Comparison of ENCODE assay signal across 9 cellular contexts in the genomic region with DNA sequence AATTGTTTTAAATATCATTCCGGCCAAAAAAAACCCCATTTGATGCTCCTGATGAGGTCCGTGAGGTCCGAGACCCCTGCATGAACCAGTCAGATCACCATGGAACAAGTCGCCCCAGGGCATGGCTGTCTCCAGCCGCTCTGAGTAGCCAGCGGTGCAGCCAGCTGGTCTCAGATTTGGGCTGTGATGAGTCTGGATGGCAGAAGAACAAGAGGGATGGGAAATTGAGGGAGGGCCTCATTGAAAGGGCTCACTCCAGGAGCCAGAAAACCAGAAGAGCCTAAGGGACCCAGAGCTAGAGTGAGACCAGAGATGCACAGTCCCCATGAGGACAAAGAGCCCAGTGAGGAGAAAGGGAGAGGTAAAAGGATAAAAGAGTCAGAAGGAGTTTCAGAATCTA.
A peak's percentile ranks its signal among the peaks of the same experiment; 100 is the strongest.
DNase-seq lines count a peak whose midpoint lies in the region; ATAC-seq and TF ChIP-seq lines count a peak whose summit lies in the region.
"Had no signal": no experiment of that assay in that cellular context is flagged by ENCODE, and none has a peak within 500 bp of the region (broad histone marks: within the 10 kb centered on the region; RNA-seq: fewer than 3 reads in every experiment).

No MANE protein-coding gene starts in this region.

- H3K9me3 ChIP-seq in right lobe of liver (peaks cover 0 to 3% (median 0%) of the 10 kb centered on the region in 4 donors), subcutaneous abdominal adipose tissue (ENCODE audit: control insufficient read depth in 5 of 5, low read length in 5 of 5) (peaks cover 0 to under 1% (median 0%) of the 10 kb centered on the region in 5 donors)

- no peaks in the 10 kb centered on the region for H3K27me3 Mint-ChIP-seq in activated CD8-positive, alpha-beta T cell treated with anti-CD3 and anti-CD28 coated beads for 36 hours

- no peak for TF ChIP-seq CTCF in activated CD8-positive, alpha-beta T cell treated with anti-CD3 and anti-CD28 coated beads for 36 hours (IDR thresholded peaks at IDR 0.05)
- TF ChIP-seq CTCF in right lobe of liver (IDR thresholded peaks at IDR 0.05) = no peak

- 97% methylated on average over 6 of the region's 6 CpGs for WGBS in right lobe of liver (ENCODE audit: insufficient coverage, low coverage, low lambda C conversion rate, missing lambda C conversion rate)

- CTCF ChIA-PET in activated CD8-positive, alpha-beta T cell treated with anti-CD3 and anti-CD28 coated beads for 36 hours (lab: Charles Lee) = interaction anchor here (0.7 to 1.5 kb wide), 4 partner anchors 10 to 67 kb away, joined by 3 to 4 read pairs (median 4); no protein-coding TSS in a partner anchor

- POLR2A ChIA-PET in activated CD8-positive, alpha-beta T cell treated with anti-CD3 and anti-CD28 coated beads for 36 hours (lab: Charles Lee) = interaction anchor here (0.6 to 1.3 kb wide), 2 partner anchors 16 to 102 kb away, joined by 3 to 6 read pairs; no protein-coding TSS in a partner anchor

- H3K4me3 ChIP-seq in right lobe of liver (no peak overlapping the region), subcutaneous abdominal adipose tissue (ENCODE audit: low read depth in 1 of 5, low read length in 5 of 5) (no peak overlapping the region)

- no peak overlapping the region for H3K9ac ChIP-seq in subcutaneous abdominal adipose tissue (ENCODE audit: low read length in 5 of 5)

- no peaks in the 10 kb centered on the region for H3K36me3 ChIP-seq in right lobe of liver
- no peaks in the 10 kb centered on the region for H3K36me3 ChIP-seq in subcutaneous abdominal adipose tissue (ENCODE audit: control insufficient read depth in 5 of 5, insufficient read depth in 5 of 5, low read length in 5 of 5)

- no peak for TF ChIP-seq POLR2A in right lobe of liver (IDR thresholded peaks at IDR 0.05)

- ATAC-seq in activated CD4-positive, CD25-positive, alpha-beta regulatory T cell treated with anti-CD3 and anti-CD28 coated beads, Interleukin-2, amount 50 U/mL, for 24 hours = no peak
- no peak for ATAC-seq in activated CD8-positive, alpha-beta T cell treated with anti-CD3 and anti-CD28 coated beads for 36 hours
- no peak for ATAC-seq in right lobe of liver
- ATAC-seq in GM18867 (IDR thresholded peaks at IDR 0.05; ENCODE audit: unreplicated experiment) = no peak
- no peak for ATAC-seq in GM19023 (IDR thresholded peaks at IDR 0.05; ENCODE audit: unreplicated experiment)

- intact Hi-C loops in activated CD8-positive, alpha-beta T cell treated with anti-CD3 and anti-CD28 coated beads for 36 hours (cut with micrococcal nuclease) = loop anchor here (1.0 kb wide), 1 partner anchor 9 kb away; no protein-coding TSS in a partner anchor
- intact Hi-C loops in right lobe of liver (cut with DNase I) = loop anchor here in 1 of 2 donors (5.0 kb wide), 1 partner anchor 77 kb away; no protein-coding TSS in a partner anchor

- H3K27ac Mint-ChIP-seq in activated CD8-positive, alpha-beta T cell treated with anti-CD3 and anti-CD28 coated beads for 36 hours = peak overlapping the region; percentile 83

- H3K4me3 Mint-ChIP-seq in activated CD8-positive, alpha-beta T cell treated with anti-CD3 and anti-CD28 coated beads for 36 hours = no peak overlapping the region

- H3K4me1 ChIP-seq in right lobe of liver = peaks cover 0 to 58% (median 28%) of the 10 kb centered on the region in 4 donors
- H3K4me1 ChIP-seq in subcutaneous abdominal adipose tissue (ENCODE audit: control insufficient read depth in 5 of 5, insufficient read depth in 5 of 5, low read length in 5 of 5) = peaks cover 6 to 54% (median 43%) of the 10 kb centered on the region in 5 donors

- H3K27ac ChIP-seq in right lobe of liver (peak overlapping the region; percentile 88 to 99 (median 95)), subcutaneous abdominal adipose tissue (ENCODE audit: low read depth, low read length) (peak overlapping the region; percentile 86)

- no peaks in the 10 kb centered on the region for H3K36me3 Mint-ChIP-seq in activated CD8-positive, alpha-beta T cell treated with anti-CD3 and anti-CD28 coated beads for 36 hours (ENCODE audit: low read depth)

- peak; percentile 26 for DNase-seq in activated CD4-positive, CD25-positive, alpha-beta regulatory T cell treated with anti-CD3 and anti-CD28 coated beads, Interleukin-2, amount 50 U/mL, for 72 hours
- DNase-seq in activated CD8-positive, alpha-beta T cell treated with anti-CD3 and anti-CD28 coated beads for 36 hours = no peak
- DNase-seq in right lobe of liver = peak in 1 of 3 donors; percentile 49
- no peak for DNase-seq in dermis blood vessel endothelial cell
- DNase-seq: NCI-H187 treated with DMSO at 0.1 percent for 48 hours had no signal

- peaks cover 52% of the 10 kb centered on the region for H3K4me1 Mint-ChIP-seq in activated CD8-positive, alpha-beta T cell treated with anti-CD3 and anti-CD28 coated beads for 36 hours (ENCODE audit: low read depth)

- H3K27me3 ChIP-seq in right lobe of liver = no peaks in the 10 kb centered on the region
- no peaks in the 10 kb centered on the region for H3K27me3 ChIP-seq in subcutaneous abdominal adipose tissue (ENCODE audit: control insufficient read depth in 5 of 5, insufficient read depth in 4 of 5, low read length in 5 of 5)

- H3K9me3 Mint-ChIP-seq in activated CD8-positive, alpha-beta T cell treated with anti-CD3 and anti-CD28 coated beads for 36 hours = peaks cover 3% of the 10 kb centered on the region
